ENCODE assay signal across 2 cellular contexts in the genomic region with DNA sequence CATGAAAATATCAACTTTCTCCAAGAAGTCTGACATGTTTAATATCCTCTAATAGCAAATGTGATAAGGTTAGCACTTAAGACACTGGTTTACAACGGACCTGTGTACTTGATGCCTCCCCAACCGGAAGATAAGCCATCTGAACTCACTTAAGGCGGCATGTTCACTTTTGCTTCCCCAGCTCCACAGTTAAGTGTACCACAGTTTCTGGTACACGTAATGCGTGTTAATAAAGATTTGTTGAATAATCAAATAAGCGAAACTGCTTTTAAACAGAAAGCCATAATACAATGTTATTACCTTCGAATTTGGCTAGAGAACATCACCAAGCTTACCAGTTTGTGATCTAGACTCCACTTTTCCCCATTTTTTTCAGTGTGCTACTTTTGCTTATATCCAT.
TF ChIP-seq lines count a peak whose summit lies in the region.

No MANE protein-coding gene starts in this region.

TF ChIP-seq in IMR-90, 13 proteins besides CTCF, POLR2A, EP300 and RAD21:
- TF ChIP-seq MAFK (IDR thresholded peaks at IDR 0.05; ENCODE audit: low read depth, low read length) (no peak), NFE2L2 (IDR thresholded peaks at IDR 0.05; ENCODE audit: low read depth, low read length) (no peak), RFX5 (IDR thresholded peaks at IDR 0.05; ENCODE audit: low read depth, low read length) (no peak), RCOR1 (IDR thresholded peaks at IDR 0.05; ENCODE audit: insufficient replicate concordance, low read length) (no peak), FOS (IDR thresholded peaks at IDR 0.05; ENCODE audit: low read depth, low read length) (no peak), MXI1 (IDR thresholded peaks at IDR 0.05; ENCODE audit: borderline replicate concordance, low read depth, low read length) (no peak), CEBPB (IDR thresholded peaks at IDR 0.05; ENCODE audit: low read depth, low read length) (no peak), ELK1 (IDR thresholded peaks at IDR 0.05; ENCODE audit: borderline replicate concordance, low read depth, low read length) (no peak), CHD1 (IDR thresholded peaks at IDR 0.05; ENCODE audit: low read depth, low read length) (no peak), SMC3 (IDR thresholded peaks at IDR 0.05; ENCODE audit: low read depth, low read length) (no peak), MAZ (IDR thresholded peaks at IDR 0.05; ENCODE audit: borderline replicate concordance, low read depth, low read length) (no peak)
- TF ChIP-seq, protein P1, sequence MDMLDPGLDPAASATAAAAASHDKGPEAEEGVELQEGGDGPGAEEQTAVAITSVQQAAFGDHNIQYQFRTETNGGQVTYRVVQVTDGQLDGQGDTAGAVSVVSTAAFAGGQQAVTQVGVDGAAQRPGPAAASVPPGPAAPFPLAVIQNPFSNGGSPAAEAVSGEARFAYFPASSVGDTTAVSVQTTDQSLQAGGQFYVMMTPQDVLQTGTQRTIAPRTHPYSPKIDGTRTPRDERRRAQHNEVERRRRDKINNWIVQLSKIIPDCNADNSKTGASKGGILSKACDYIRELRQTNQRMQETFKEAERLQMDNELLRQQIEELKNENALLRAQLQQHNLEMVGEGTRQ (IDR thresholded peaks at IDR 0.05; ENCODE audit: low read depth, low read length): no peak

TF ChIP-seq in K562, 482 proteins besides CTCF, POLR2A, EP300 and RAD21 (continues in another document):
- TF ChIP-seq ZFX (CRISPR knock-in tag; IDR thresholded peaks at IDR 0.05) (no peak), GATA2 (CRISPR knock-in tag; IDR thresholded peaks at IDR 0.05) (0 out of 2 replicates have a peak, but pooled peaks have one; percentile 15), KDM1A (IDR thresholded peaks at IDR 0.05) (peak in 1 of 2 experiments; percentile 84; a peak in 2 of 4 replicates), TBP (optimal IDR thresholded peaks at IDR 0.05; ENCODE audit: low read depth, low read length) (peak; percentile 2), NCOR1 (IDR thresholded peaks at IDR 0.05) (0 out of 2 replicates have a peak, but pooled peaks have one; percentile 6), PHTF2 (CRISPR knock-in tag; IDR thresholded peaks at IDR 0.05) (no peak), ZHX1 (conservative IDR thresholded peaks at IDR 0.05; ENCODE audit: low read length) (no peak), JUND (IDR thresholded peaks at IDR 0.05; ENCODE audit: borderline replicate concordance, low read depth, low read length) (no peak), JUND (tag; IDR thresholded peaks at IDR 0.05; ENCODE audit: borderline replicate concordance, low read depth, low read length) (peak; percentile 28; the same call in 1 of the 3 replicates), C11orf30 (IDR thresholded peaks at IDR 0.05; ENCODE audit: low read depth) (peak; percentile 13; the same call in 1 of the 2 replicates), RBM17 (IDR thresholded peaks at IDR 0.05; ENCODE audit: borderline replicate concordance, low read depth, low read length) (no peak), AFF1 (IDR thresholded peaks at IDR 0.05; ENCODE audit: low read depth in 1 of 2, partially characterized antibody in 2 of 2) (peak in 1 of 2 experiments; percentile 35), STAT5A (IDR thresholded peaks at IDR 0.05; ENCODE audit: borderline replicate concordance, low read length) (no peak), ZNF316 (IDR thresholded peaks at IDR 0.05) (peak; percentile 45; the same call in 1 of the 2 replicates), ZNF274 (IDR thresholded peaks at IDR 0.05; ENCODE audit: borderline replicate concordance, low read depth, low read length) (no peak), ZNF592 (IDR thresholded peaks at IDR 0.05) (0 out of 2 replicates have a peak, but pooled peaks have one; percentile 32), SP1 (CRISPR knock-in tag; IDR thresholded peaks at IDR 0.05) (0 out of 2 replicates have a peak, but pooled peaks have one; percentile 15)
- TF ChIP-seq, protein P2, sequence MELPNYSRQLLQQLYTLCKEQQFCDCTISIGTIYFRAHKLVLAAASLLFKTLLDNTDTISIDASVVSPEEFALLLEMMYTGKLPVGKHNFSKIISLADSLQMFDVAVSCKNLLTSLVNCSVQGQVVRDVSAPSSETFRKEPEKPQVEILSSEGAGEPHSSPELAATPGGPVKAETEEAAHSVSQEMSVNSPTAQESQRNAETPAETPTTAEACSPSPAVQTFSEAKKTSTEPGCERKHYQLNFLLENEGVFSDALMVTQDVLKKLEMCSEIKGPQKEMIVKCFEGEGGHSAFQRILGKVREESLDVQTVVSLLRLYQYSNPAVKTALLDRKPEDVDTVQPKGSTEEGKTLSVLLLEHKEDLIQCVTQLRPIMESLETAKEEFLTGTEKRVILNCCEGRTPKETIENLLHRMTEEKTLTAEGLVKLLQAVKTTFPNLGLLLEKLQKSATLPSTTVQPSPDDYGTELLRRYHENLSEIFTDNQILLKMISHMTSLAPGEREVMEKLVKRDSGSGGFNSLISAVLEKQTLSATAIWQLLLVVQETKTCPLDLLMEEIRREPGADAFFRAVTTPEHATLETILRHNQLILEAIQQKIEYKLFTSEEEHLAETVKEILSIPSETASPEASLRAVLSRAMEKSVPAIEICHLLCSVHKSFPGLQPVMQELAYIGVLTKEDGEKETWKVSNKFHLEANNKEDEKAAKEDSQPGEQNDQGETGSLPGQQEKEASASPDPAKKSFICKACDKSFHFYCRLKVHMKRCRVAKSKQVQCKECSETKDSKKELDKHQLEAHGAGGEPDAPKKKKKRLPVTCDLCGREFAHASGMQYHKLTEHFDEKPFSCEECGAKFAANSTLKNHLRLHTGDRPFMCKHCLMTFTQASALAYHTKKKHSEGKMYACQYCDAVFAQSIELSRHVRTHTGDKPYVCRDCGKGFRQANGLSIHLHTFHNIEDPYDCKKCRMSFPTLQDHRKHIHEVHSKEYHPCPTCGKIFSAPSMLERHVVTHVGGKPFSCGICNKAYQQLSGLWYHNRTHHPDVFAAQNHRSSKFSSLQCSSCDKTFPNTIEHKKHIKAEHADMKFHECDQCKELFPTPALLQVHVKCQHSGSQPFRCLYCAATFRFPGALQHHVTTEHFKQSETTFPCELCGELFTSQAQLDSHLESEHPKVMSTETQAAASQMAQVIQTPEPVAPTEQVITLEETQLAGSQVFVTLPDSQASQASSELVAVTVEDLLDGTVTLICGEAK (IDR thresholded peaks at IDR 0.05): peak; percentile 97
- TF ChIP-seq, protein P2 (CRISPR knock-in tag; IDR thresholded peaks at IDR 0.05): peak; percentile 89
- TF ChIP-seq, protein P3, sequence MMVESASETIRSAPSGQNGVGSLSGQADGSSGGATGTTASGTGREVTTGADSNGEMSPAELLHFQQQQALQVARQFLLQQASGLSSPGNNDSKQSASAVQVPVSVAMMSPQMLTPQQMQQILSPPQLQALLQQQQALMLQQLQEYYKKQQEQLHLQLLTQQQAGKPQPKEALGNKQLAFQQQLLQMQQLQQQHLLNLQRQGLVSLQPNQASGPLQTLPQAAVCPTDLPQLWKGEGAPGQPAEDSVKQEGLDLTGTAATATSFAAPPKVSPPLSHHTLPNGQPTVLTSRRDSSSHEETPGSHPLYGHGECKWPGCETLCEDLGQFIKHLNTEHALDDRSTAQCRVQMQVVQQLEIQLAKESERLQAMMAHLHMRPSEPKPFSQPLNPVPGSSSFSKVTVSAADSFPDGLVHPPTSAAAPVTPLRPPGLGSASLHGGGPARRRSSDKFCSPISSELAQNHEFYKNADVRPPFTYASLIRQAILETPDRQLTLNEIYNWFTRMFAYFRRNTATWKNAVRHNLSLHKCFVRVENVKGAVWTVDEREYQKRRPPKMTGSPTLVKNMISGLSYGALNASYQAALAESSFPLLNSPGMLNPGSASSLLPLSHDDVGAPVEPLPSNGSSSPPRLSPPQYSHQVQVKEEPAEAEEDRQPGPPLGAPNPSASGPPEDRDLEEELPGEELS (CRISPR knock-in tag; IDR thresholded peaks at IDR 0.05; ENCODE audit: borderline replicate concordance): no peak
